In the genomic region with DNA sequence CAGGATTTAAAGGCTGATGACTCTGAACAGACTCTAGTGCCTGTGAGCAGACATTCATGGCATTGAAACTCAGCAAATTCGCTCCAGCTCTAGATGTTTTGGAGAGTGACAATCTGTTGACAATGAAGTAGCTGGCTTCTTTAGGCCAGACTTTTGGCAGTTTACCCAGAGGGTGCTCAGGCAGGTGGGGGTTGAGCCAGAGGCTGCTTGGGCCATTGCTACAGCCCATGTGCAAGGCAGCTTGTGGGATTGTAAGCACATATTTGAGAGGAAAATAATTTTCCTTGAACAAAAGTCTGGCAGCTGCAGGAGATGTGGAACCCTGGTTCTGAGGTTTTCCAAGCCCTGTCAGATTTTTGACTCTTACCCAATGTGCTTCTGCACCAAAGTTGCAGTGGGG, we compare ENCODE assay signal across 14 cellular contexts.
"Had no signal": no experiment of that assay in that cellular context is flagged by ENCODE, and none has a peak within 500 bp of the region (broad histone marks: within the 10 kb centered on the region; RNA-seq: fewer than 3 reads in every experiment).

No MANE protein-coding gene starts in this region.

- H3K4me2 ChIP-seq: neural progenitor cell had no signal

- H3K27ac ChIP-seq: breast epithelium, esophagus squamous epithelium, gastroesophageal sphincter, neural progenitor cell, pancreas, stomach, uterus had no signal

- DNase-seq: activated CD4-positive, alpha-beta T cell treated with anti-CD3 and anti-CD28 coated beads, Interleukin-2, amount 50 U/mL, for 4 hours; activated effector memory CD4-positive, alpha-beta T cell treated with anti-CD3 and anti-CD28 coated beads, Interleukin-2, amount 50 U/mL, for 16 hours; activated T-cell treated with anti-CD3 and anti-CD28 coated beads, Interleukin-2, amount 50 U/mL, for 24 hours; amygdala; esophagus squamous epithelium; pancreas; stomach; uterus had no signal

- H3K27me3 ChIP-seq: breast epithelium, esophagus squamous epithelium, gastroesophageal sphincter, neural progenitor cell, pancreas, uterus had no signal

- H3K9ac ChIP-seq: neural progenitor cell had no signal

- H3K4me1 ChIP-seq: breast epithelium, esophagus squamous epithelium, gastroesophageal sphincter, pancreas, stomach, uterus had no signal

- H3K9me3 ChIP-seq: breast epithelium, esophagus squamous epithelium, gastroesophageal sphincter, pancreas, stomach, uterus had no signal

- H3K36me3 ChIP-seq: breast epithelium, esophagus squamous epithelium, gastroesophageal sphincter, neural progenitor cell, pancreas, stomach, uterus had no signal

- ATAC-seq: activated CD4-positive, CD25-positive, alpha-beta regulatory T cell treated with anti-CD3 and anti-CD28 coated beads, Interleukin-2, amount 50 U/mL, for 24 hours; activated naive CD4-positive, alpha-beta T cell treated with anti-CD3 and anti-CD28 coated beads, Interleukin-2, amount 50 U/mL, for 72 hours; gastroesophageal sphincter; pancreas had no signal

- H2AFZ ChIP-seq: neural progenitor cell had no signal

- H3K4me3 ChIP-seq: breast epithelium, esophagus squamous epithelium, gastroesophageal sphincter, neural progenitor cell, pancreas, skin epidermis, stomach, uterus had no signal
